Comparison of ENCODE assay signal across 8 cellular contexts in the genomic region with DNA sequence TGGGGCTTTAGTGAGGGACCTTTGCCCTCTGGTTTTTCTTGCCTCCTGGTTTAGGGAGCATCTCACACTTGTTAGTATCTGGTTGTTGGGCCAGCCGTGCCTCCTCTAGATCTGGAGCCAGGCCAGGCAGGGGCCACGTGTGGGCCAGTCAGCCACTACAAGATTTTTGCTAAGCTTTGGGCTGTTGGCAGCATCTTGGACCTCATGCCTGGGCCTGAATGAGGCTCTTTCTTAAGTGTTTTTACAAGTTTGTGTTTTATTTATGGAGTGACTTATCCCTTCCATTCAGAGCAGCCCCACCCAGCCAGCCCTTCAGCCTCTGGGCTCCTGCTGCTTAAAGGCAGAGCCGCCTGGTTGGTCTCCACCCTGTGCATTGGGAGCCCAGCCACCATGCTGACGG. TPM values are rescaled to one million over a fixed set of nuclear protein-coding genes. Genes with fewer than 3 reads are reported as not detected.
DNase-seq lines count a peak whose midpoint lies in the region; ATAC-seq and TF ChIP-seq lines count a peak whose summit lies in the region.

No MANE protein-coding gene starts in this region.

- H3K4ac ChIP-seq in mesenchymal stem cell (ENCODE audit: low read depth in 1 of 2, low read length in 2 of 2) = no peak overlapping the region

- H3K4me1 ChIP-seq in A673 (ENCODE audit: insufficient read depth, low read length, poor library complexity, severe bottlenecking) (peaks cover 52% of the 10 kb centered on the region), mesenchymal stem cell (ENCODE audit: control insufficient read depth, insufficient read depth, low read depth, low read length) (peaks cover 43% of the 10 kb centered on the region)

- peak overlapping the region; percentile 84 for H3K9ac ChIP-seq in mesenchymal stem cell (ENCODE audit: low read length)

- H2AK5ac ChIP-seq in mesenchymal stem cell (ENCODE audit: low read length, severe bottlenecking) = no peak overlapping the region

- no peak overlapping the region for H3K4me2 ChIP-seq in mesenchymal stem cell (ENCODE audit: low read length, poor library complexity, severe bottlenecking)

- H3K36me3 ChIP-seq in A673 (ENCODE audit: insufficient read depth, low read length, poor library complexity, severe bottlenecking) (peaks cover 25% of the 10 kb centered on the region), mesenchymal stem cell (ENCODE audit: control insufficient read depth in 1 of 2, insufficient read depth in 2 of 2, low read depth in 1 of 2, low read length in 2 of 2) (peaks cover 28 to 34% of the 10 kb centered on the region in 2 experiments)

- no peak overlapping the region for H3K14ac ChIP-seq in mesenchymal stem cell (ENCODE audit: low read length in 2 of 2)

- POLR2A ChIA-PET in A673 (lab: Charles Lee; ENCODE audit: low non-redundant PET) = no interaction called here

- no peak for DNase-seq in A673 (ENCODE audit: low spot score)
- peak; percentile 48 for DNase-seq in HT1080 (ENCODE audit: low read depth)
- peak; percentile 65 for DNase-seq in brain pericyte (ENCODE audit: low read depth, low spot score)
- peak; percentile 83 for DNase-seq in mesenchymal stem cell
- no peak for DNase-seq in OCI-M2 (lab: John Stamatoyannopoulos, UW; ENCODE audit: unreplicated experiment)

- no peak overlapping the region for H3K18ac ChIP-seq in mesenchymal stem cell (ENCODE audit: low read depth in 1 of 2, low read length in 2 of 2)

- intact Hi-C loops in A673 (cut with micrococcal nuclease; ENCODE audit: unreplicated experiment) = loop anchor here (5.0 kb wide), 1 partner anchor 41 kb away; no protein-coding TSS in a partner anchor

- H4K91ac ChIP-seq in mesenchymal stem cell (ENCODE audit: low read length) = no peak overlapping the region

- CTCF ChIA-PET in A673 (lab: Charles Lee) = no interaction called here

- no peaks in the 10 kb centered on the region for H3K27me3 ChIP-seq in A673 (replicated peaks; ENCODE audit: insufficient read depth, low read depth, low read length, poor library complexity)
- H3K27me3 ChIP-seq in mesenchymal stem cell (ENCODE audit: control insufficient read depth in 1 of 2, insufficient read depth in 1 of 2, low read length in 2 of 2) = no peaks in the 10 kb centered on the region

- H2AFZ ChIP-seq in mesenchymal stem cell (ENCODE audit: low read depth, low read length) = no peak overlapping the region

- H3K27ac ChIP-seq in A673 (ENCODE audit: low read depth, low read length, poor library complexity, severe bottlenecking) (peak overlapping the region; percentile 71), mesenchymal stem cell (ENCODE audit: low read length, poor library complexity, severe bottlenecking) (no peak overlapping the region)

- no peak overlapping the region for H2BK12ac ChIP-seq in mesenchymal stem cell (ENCODE audit: low read length in 2 of 2)

- TF ChIP-seq CTCF in A673 (conservative IDR thresholded peaks at IDR 0.05; ENCODE audit: low read depth, low read length) = no peak

- BruUV-seq in A673 (replicated peaks; lab: Mats Ljungman, UMichigan) = no TSS peak

- H4K8ac ChIP-seq in mesenchymal stem cell (ENCODE audit: low read length) = no peak overlapping the region

- no peak overlapping the region for H3K23ac ChIP-seq in mesenchymal stem cell (ENCODE audit: low read length in 2 of 2)

- H2BK120ac ChIP-seq in mesenchymal stem cell (ENCODE audit: low read depth, low read length) = no peak overlapping the region

- no peaks in the 10 kb centered on the region for H3K9me3 ChIP-seq in A673 (ENCODE audit: low read depth, low read length, poor library complexity, severe bottlenecking)
- H3K9me3 ChIP-seq in mesenchymal stem cell (ENCODE audit: control insufficient read depth, low read length) = no peaks in the 10 kb centered on the region

- no peak overlapping the region for H2BK15ac ChIP-seq in mesenchymal stem cell (ENCODE audit: low read depth, poor library complexity, severe bottlenecking)

- ATAC-seq in GM21526 (IDR thresholded peaks at IDR 0.05; ENCODE audit: low FRiP score, unreplicated experiment) (no peak), GM18519 (IDR thresholded peaks at IDR 0.05; ENCODE audit: low FRiP score, unreplicated experiment) (no peak), GM21576 (IDR thresholded peaks at IDR 0.05; ENCODE audit: unreplicated experiment) (no peak)

- WGBS in mesenchymal stem cell = 25% methylated on average over 2 of the region's 4 CpGs

- H3K4me3 ChIP-seq in A673 (ENCODE audit: low read depth, low read length, poor library complexity, severe bottlenecking) = no peak overlapping the region
- no peak overlapping the region for H3K4me3 ChIP-seq in mesenchymal stem cell (ENCODE audit: insufficient read depth in 1 of 2, low read depth in 1 of 2, low read length in 2 of 2)

- no peak overlapping the region for H2BK5ac ChIP-seq in mesenchymal stem cell (ENCODE audit: low read depth, low read length, poor library complexity, severe bottlenecking)

- peaks cover 14% of the 10 kb centered on the region for H3K79me1 ChIP-seq in mesenchymal stem cell (replicated peaks; ENCODE audit: low read length, poor library complexity, severe bottlenecking)

RNA-seq across cellular contexts. Expression of a gene that starts 1.6 kb away (rescaled TPM):
- total RNA-seq in A673 (2021) = 133 and 138 TPM in 2 replicates
- 143 and 314 TPM in 2 replicates for total RNA-seq in HT1080 (2014; rRNA removed; shearing (Covaris generic))
- polyA plus RNA-seq in HT1080 (2015; cell fraction: cytosol; rRNA removed) = 384 and 469 TPM in 2 replicates
- 82.7 and 84.7 TPM in 2 replicates for polyA plus RNA-seq in HT1080 (2015; cell fraction: nucleus; rRNA removed)
- polyA plus RNA-seq in mesenchymal stem cell (2013, experiment 1 of 2) = 416 TPM
- 422 TPM for polyA plus RNA-seq in mesenchymal stem cell (2013, experiment 2 of 2)

RNA-seq across cellular contexts. Expression of a gene that starts 28.1 kb away (rescaled TPM):
- total RNA-seq in A673 (2021) = 22.1 and 25.4 TPM in 2 replicates
- 4.0 and 4.5 TPM in 2 replicates for total RNA-seq in HT1080 (2014; rRNA removed; shearing (Covaris generic))
- polyA plus RNA-seq in HT1080 (2015; cell fraction: cytosol; rRNA removed) = 3.3 and 4.4 TPM in 2 replicates
- polyA plus RNA-seq in HT1080 (2015; cell fraction: nucleus; rRNA removed) = 33.1 and 35.2 TPM in 2 replicates
- 8.0 TPM for polyA plus RNA-seq in mesenchymal stem cell (2013, experiment 1 of 2)
- 8.1 TPM for polyA plus RNA-seq in mesenchymal stem cell (2013, experiment 2 of 2)

RNA-seq across cellular contexts. Expression of a gene that starts 39.5 kb away (rescaled TPM):
- not detected in 2 replicates for total RNA-seq in A673 (2021)
- not detected in 2 replicates for total RNA-seq in HT1080 (2014; rRNA removed; shearing (Covaris generic))
- not detected in 2 replicates for polyA plus RNA-seq in HT1080 (2015; cell fraction: cytosol; rRNA removed)
- polyA plus RNA-seq in HT1080 (2015; cell fraction: nucleus; rRNA removed) = not detected in 2 replicates
- polyA plus RNA-seq in mesenchymal stem cell (2013, experiment 1 of 2) = 0.26 TPM
- polyA plus RNA-seq in mesenchymal stem cell (2013, experiment 2 of 2) = not detected

RNA-seq across cellular contexts. Expression of a gene that starts 44.3 kb away (rescaled TPM):
- 51.3 and 51.5 TPM in 2 replicates for total RNA-seq in A673 (2021)
- 15.5 and 18.3 TPM in 2 replicates for total RNA-seq in HT1080 (2014; rRNA removed; shearing (Covaris generic))
- polyA plus RNA-seq in HT1080 (2015; cell fraction: cytosol; rRNA removed) = 13.2 and 13.4 TPM in 2 replicates
- 47.6 and 51.5 TPM in 2 replicates for polyA plus RNA-seq in HT1080 (2015; cell fraction: nucleus; rRNA removed)
- 5.2 TPM for polyA plus RNA-seq in mesenchymal stem cell (2013, experiment 1 of 2)
- 5.4 TPM for polyA plus RNA-seq in mesenchymal stem cell (2013, experiment 2 of 2)

Comparison
In these comparisons a context has a peak if more than half of its experiments do, and no peak if none do; other contexts are left out.
1. DNase-seq: peak in HT1080 (single experiment), brain pericyte (single experiment) and mesenchymal stem cell (single experiment); none in A673 (single experiment) and OCI-M2 (single experiment).